1 cellular context compared by ENCODE assay signal in the genomic region with DNA sequence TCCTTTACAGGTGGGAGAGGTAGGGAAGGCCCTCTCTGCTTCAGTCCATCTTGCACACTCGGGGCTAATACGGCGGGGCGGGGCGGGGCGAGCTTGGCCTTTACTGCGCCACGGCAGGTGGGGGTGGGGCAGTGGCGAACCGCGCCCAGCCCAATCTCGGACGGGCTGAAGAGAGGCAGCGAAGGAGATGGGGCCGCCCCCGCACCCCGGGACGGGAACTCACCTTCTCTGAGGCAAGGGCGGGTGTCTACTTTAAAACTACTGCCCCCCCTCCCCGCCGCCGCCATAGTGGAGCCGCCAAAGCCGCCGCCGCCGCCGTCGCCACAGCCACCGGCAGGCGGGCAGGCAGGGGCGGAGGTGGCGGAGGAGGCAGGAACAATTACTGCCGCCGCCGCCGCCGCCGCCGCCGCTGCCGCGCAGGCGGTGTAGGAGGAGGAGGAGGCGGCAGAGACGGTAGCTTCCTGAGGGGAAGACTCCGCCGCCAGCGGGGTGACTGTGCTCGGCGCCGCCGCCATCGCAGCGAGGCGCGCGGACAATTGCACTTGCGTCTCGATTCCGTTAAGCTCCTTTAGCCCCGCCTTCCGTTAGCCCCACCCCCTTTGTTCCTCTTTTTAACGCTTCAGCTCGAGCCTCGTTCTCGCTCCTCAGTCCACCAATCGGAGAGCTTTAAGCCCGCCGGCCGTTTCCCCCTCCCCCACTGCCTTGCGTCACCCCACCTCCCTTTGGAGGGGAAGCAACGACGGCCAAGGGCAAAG.
TF ChIP-seq lines count a peak whose summit lies in the region.

A gene (minus strand): TSS at position 534 of the 755 bp plus-strand sequence. CDS start 19 bp downstream, at position 515.

TF ChIP-seq in HEK293, 187 proteins besides CTCF, POLR2A, EP300 and RAD21 (continued from another document):
- TF ChIP-seq, protein P1, sequence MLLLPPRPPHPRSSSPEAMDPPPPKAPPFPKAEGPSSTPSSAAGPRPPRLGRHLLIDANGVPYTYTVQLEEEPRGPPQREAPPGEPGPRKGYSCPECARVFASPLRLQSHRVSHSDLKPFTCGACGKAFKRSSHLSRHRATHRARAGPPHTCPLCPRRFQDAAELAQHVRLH (tag by site-specific recombination; IDR thresholded peaks at IDR 0.05) = no peak
- no peak for TF ChIP-seq GLI2 (tag by site-specific recombination; IDR thresholded peaks at IDR 0.05; ENCODE audit: borderline replicate concordance, low read depth)
- no peak for TF ChIP-seq ZNF239 (tag by site-specific recombination; IDR thresholded peaks at IDR 0.05)
- TF ChIP-seq, protein P2, sequence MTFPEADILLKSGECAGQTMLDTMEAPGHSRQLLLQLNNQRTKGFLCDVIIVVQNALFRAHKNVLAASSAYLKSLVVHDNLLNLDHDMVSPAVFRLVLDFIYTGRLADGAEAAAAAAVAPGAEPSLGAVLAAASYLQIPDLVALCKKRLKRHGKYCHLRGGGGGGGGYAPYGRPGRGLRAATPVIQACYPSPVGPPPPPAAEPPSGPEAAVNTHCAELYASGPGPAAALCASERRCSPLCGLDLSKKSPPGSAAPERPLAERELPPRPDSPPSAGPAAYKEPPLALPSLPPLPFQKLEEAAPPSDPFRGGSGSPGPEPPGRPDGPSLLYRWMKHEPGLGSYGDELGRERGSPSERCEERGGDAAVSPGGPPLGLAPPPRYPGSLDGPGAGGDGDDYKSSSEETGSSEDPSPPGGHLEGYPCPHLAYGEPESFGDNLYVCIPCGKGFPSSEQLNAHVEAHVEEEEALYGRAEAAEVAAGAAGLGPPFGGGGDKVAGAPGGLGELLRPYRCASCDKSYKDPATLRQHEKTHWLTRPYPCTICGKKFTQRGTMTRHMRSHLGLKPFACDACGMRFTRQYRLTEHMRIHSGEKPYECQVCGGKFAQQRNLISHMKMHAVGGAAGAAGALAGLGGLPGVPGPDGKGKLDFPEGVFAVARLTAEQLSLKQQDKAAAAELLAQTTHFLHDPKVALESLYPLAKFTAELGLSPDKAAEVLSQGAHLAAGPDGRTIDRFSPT (tag by site-specific recombination; IDR thresholded peaks at IDR 0.05) = no peak
- TF ChIP-seq, protein P3, sequence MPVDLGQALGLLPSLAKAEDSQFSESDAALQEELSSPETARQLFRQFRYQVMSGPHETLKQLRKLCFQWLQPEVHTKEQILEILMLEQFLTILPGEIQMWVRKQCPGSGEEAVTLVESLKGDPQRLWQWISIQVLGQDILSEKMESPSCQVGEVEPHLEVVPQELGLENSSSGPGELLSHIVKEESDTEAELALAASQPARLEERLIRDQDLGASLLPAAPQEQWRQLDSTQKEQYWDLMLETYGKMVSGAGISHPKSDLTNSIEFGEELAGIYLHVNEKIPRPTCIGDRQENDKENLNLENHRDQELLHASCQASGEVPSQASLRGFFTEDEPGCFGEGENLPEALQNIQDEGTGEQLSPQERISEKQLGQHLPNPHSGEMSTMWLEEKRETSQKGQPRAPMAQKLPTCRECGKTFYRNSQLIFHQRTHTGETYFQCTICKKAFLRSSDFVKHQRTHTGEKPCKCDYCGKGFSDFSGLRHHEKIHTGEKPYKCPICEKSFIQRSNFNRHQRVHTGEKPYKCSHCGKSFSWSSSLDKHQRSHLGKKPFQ (tag by site-specific recombination; IDR thresholded peaks at IDR 0.05) = no peak
- TF ChIP-seq ZFP69B (tag by site-specific recombination; IDR thresholded peaks at IDR 0.05) = no peak
- TF ChIP-seq ZFHX2 (tag by site-specific recombination; conservative IDR thresholded peaks at IDR 0.05) = peak; percentile 77
- no peak for TF ChIP-seq ZNF114 (tag by site-specific recombination; IDR thresholded peaks at IDR 0.05)
- TF ChIP-seq GLIS2 (tag by site-specific recombination; IDR thresholded peaks at IDR 0.05) = no peak
- no peak for TF ChIP-seq ZNF394 (tag by site-specific recombination; IDR thresholded peaks at IDR 0.05; ENCODE audit: borderline replicate concordance)
- TF ChIP-seq ZNF843 (tag by site-specific recombination; IDR thresholded peaks at IDR 0.05) = no peak
